23 cellular contexts compared by ENCODE assay signal in the genomic region with DNA sequence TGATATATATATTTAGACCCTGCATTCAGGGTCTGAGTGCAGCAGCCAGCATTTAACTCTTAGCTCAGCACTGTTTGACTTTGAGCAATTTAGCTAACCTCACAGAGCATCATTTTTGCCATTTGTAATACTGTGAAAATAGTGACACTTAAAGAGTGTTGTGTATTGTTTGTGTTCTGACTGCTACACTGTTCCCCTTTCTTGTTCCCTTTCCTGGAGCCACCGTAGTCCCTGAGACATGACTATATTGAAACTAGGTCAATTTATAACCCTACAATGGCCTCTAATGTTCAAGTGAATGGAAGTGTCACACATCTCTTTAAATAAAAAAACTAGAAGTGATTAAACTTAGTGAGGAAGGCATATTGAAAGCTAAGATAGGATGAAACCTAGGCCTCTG. TPM values are rescaled to one million over a fixed set of nuclear protein-coding genes. Genes with fewer than 3 reads are reported as not detected.
DNase-seq lines count a peak whose midpoint lies in the region; ATAC-seq and TF ChIP-seq lines count a peak whose summit lies in the region.
"Had no signal": no experiment of that assay in that cellular context is flagged by ENCODE, and none has a peak within 500 bp of the region (broad histone marks: within the 10 kb centered on the region; RNA-seq: fewer than 3 reads in every experiment).

No MANE protein-coding gene starts in this region.

- peaks cover 9 to 87% (median 46%) of the 10 kb centered on the region in 12 donors for H3K4me1 ChIP-seq in heart left ventricle
- H3K4me1 ChIP-seq: body of pancreas, thyroid gland had no signal

- peak overlapping the region in 8 of 12 donors; percentile 27 to 64 (median 59) for H3K27ac ChIP-seq in heart left ventricle
- H3K27ac ChIP-seq: body of pancreas, C4-2B, ovary, sigmoid colon, thyroid gland had no signal

- peak; percentile 33 to 77 (median 45) for ATAC-seq in heart left ventricle
- ATAC-seq: activated CD4-positive, alpha-beta T cell treated with anti-CD3 and anti-CD28 coated beads for 36 hours; body of pancreas had no signal

- TF ChIP-seq POLR2A in heart left ventricle (IDR thresholded peaks at IDR 0.05): no peak

- intact Hi-C loops in heart left ventricle (cut with DNase I): no loop called here

- H3K36me3 ChIP-seq in GM06990 (ENCODE audit: control insufficient read depth, insufficient read depth, low read length) (no peaks in the 10 kb centered on the region), heart left ventricle (peaks cover 0 to 6% (median 0%) of the 10 kb centered on the region in 9 donors)
- H3K36me3 ChIP-seq: ovary, sigmoid colon, thyroid gland had no signal

- peak; percentile 11 for DNase-seq in GM06990 (ENCODE audit: extremely low read depth, insufficient read length)
- peak; percentile 73 to 100 for DNase-seq in NOMO-1 (lab: John Stamatoyannopoulos, UW; ENCODE audit: unreplicated experiment in 2 of 2)
- no peak for DNase-seq in heart left ventricle
- DNase-seq in pons (ENCODE audit: low spot score): peak; percentile 17
- DNase-seq in NCI-H1048 (lab: John Stamatoyannopoulos, UW): no peak
- no peak for DNase-seq in HCEC 1CT
- no peak for DNase-seq in GM19240 (ENCODE audit: insufficient read length, low spot score)
- DNase-seq in A172 (ENCODE audit: low spot score): no peak
- DNase-seq: activated CD4-positive, alpha-beta T cell treated with anti-CD3 and anti-CD28 coated beads for 36 hours; activated CD8-positive, alpha-beta memory T cell treated with anti-CD3 and anti-CD28 coated beads for 24 hours; activated gamma-delta T cell; activated T-cell treated with anti-CD3 and anti-CD28 coated beads, Interleukin-2, amount 50 U/mL, for 1 hour; body of pancreas; head of caudate nucleus; HFFc6; midbrain; natural killer cell; NCI-H146; NCI-H510A treated with DMSO at 0.1 percent for 48 hours; ovary; sigmoid colon; thyroid gland had no signal

- no peaks in the 10 kb centered on the region for H3K27me3 ChIP-seq in GM06990 (replicated peaks; ENCODE audit: control insufficient read depth, insufficient read depth, low read length)
- H3K27me3 ChIP-seq in heart left ventricle: no peaks in the 10 kb centered on the region
- H3K27me3 ChIP-seq: body of pancreas, ovary, sigmoid colon, thyroid gland had no signal

- TF ChIP-seq CTCF in GM06990 (IDR thresholded peaks at IDR 0.05; ENCODE audit: insufficient read depth, low read length, poor library complexity, severe bottlenecking) (no peak), heart left ventricle (IDR thresholded peaks at IDR 0.05) (no peak)

- peaks cover 0 to 9% (median 3%) of the 10 kb centered on the region in 12 donors for H3K9me3 ChIP-seq in heart left ventricle
- H3K9me3 ChIP-seq: body of pancreas, ovary, thyroid gland had no signal

- H3K4me3 ChIP-seq in GM06990 (replicated peaks; ENCODE audit: low read depth, low read length): no peak overlapping the region
- no peak overlapping the region for H3K4me3 ChIP-seq in heart left ventricle
- H3K4me3 ChIP-seq: body of pancreas, ovary, sigmoid colon, thyroid gland had no signal

- WGBS in heart left ventricle, 4 donors: 20 to 40% (median 27%) methylated on average over 1 of the region's 1 CpG

RNA-seq across cellular contexts. Expression of gene CD36, which starts 20.3 kb away (rescaled TPM):
- 1,000 to 10,000 TPM in 7 of 9 donors, 100 to 1,000 TPM in 2; 891 to 1,960 (median 1,108) TPM for total RNA-seq in heart left ventricle
- 100 to 1,000 TPM; 289 to 529 TPM for polyA plus RNA-seq in heart left ventricle
- 0.05 and 2.7 TPM in 2 replicates for total RNA-seq in A172 (2014; rRNA removed; shearing (Covaris generic))
- total RNA-seq: activated CD4-positive, alpha-beta T cell treated with anti-CD3 and anti-CD28 coated beads for 36 hours had no signal

Comparison
In these comparisons a context has a peak if more than half of its experiments do, and no peak if none do; other contexts are left out.
1. DNase-seq: peak in GM06990 (single experiment), NOMO-1 (2 of 2) and pons (single experiment); none in heart left ventricle (0 of 5), NCI-H1048 (single experiment), HCEC 1CT (single experiment), GM19240 (single experiment) and A172 (single experiment).
2. RNA of gene CD36, which starts 20.3 kb away (total RNA-seq): 891 to 1,960 TPM in heart left ventricle; 0.05 to 2.7 TPM in A172; every median in the first group is over 100 times any median in the second.